ENCODE assay signal across 8 cellular contexts in genomic region chr15:68053701-68053996, GRCh38. TPM values are rescaled to one million over a fixed set of nuclear protein-coding genes. Genes with fewer than 3 reads are reported as not detected.
DNase-seq lines count a peak whose midpoint lies in the region; ATAC-seq, FAIRE-seq and TF ChIP-seq lines count a peak whose summit lies in the region.

No MANE protein-coding gene starts in this region.

- no peak overlapping the region for H4K8ac ChIP-seq in H9 (replicated peaks; ENCODE audit: insufficient read length, low read depth, low read length)

- peaks cover 13% of the 10 kb centered on the region for H3K23me2 ChIP-seq in H9 (ENCODE audit: insufficient read length, low read depth, low read length, poor library complexity, severe bottlenecking)

- H2BK12ac ChIP-seq in H9 (ENCODE audit: insufficient read length, low read depth, low read length), result no peak overlapping the region

- H3K56ac ChIP-seq in H9 (ENCODE audit: insufficient read length, low read depth, low read length), result no peak overlapping the region

- H3K9ac ChIP-seq in H9 (ENCODE audit: extremely low read depth, insufficient read length, low read length), result peak overlapping the region; percentile 61

- peak overlapping the region; percentile 91 for H3K14ac ChIP-seq in H9 (ENCODE audit: insufficient read depth, low read length)

- 0 out of 7 replicates have a peak, but pooled peaks cover 0 to under 1% (median 0%) of the 10 kb centered on the region in 3 experiments for H3K36me3 Mint-ChIP-seq in H9 (ENCODE audit: insufficient read depth in 1 of 3, low read depth in 3 of 3)
- no peaks in the 10 kb centered on the region for H3K36me3 Mint-ChIP-seq in T-helper 17 cell (ENCODE audit: low read depth)

- H3K27me3 Mint-ChIP-seq in H9 (ENCODE audit: low read depth), result peaks cover 7% of the 10 kb centered on the region
- H3K27me3 Mint-ChIP-seq in T-helper 17 cell, result peaks cover 13% of the 10 kb centered on the region

- H3K4me1 Mint-ChIP-seq in H9 (peaks cover 47 to 50% of the 10 kb centered on the region in 2 experiments), T-helper 17 cell (peaks cover 37% of the 10 kb centered on the region)

- no peaks in the 10 kb centered on the region for H3K9me3 Mint-ChIP-seq in H9

- DNase-seq in H9 (no peak), T-helper 17 cell (no peak), right cardiac atrium (no peak), small intestine (peak; percentile 6), OCI-M1 (lab: John Stamatoyannopoulos, UW) (no peak), GF-D8 (lab: John Stamatoyannopoulos, UW) (no peak)
- DNase-seq in stimulated activated CD8-positive, alpha-beta memory T cell treated with anti-CD3 and anti-CD28 coated beads, Interleukin-4, amount 100 ng/mL, for 48 hours, result no peak

- H2BK20ac ChIP-seq in H9 (ENCODE audit: low read depth, low read length, poor library complexity, severe bottlenecking), result no peak overlapping the region

- peak overlapping the region; percentile 88 for H3K4me2 ChIP-seq in H9 (ENCODE audit: insufficient read depth, insufficient read length, low read length)

- peak overlapping the region; percentile 97 for H2AFZ ChIP-seq in H9 (ENCODE audit: low read length)

- H3K9me3 ChIP-seq in H9 (ENCODE audit: control insufficient read depth, low read depth, low read length), result no peaks in the 10 kb centered on the region
- H3K9me3 ChIP-seq in T-helper 17 cell (ENCODE audit: control insufficient read depth, low read length, poor library complexity, severe bottlenecking), result no peaks in the 10 kb centered on the region
- no peaks in the 10 kb centered on the region for H3K9me3 ChIP-seq in right cardiac atrium (ENCODE audit: control insufficient read depth, low read length)
- no peaks in the 10 kb centered on the region for H3K9me3 ChIP-seq in small intestine (ENCODE audit: control insufficient read depth, low read depth)

- H2BK5ac ChIP-seq in H9 (ENCODE audit: insufficient read length, low read length), result no peak overlapping the region

- ATAC-seq in T-helper 17 cell, result peak; percentile 2
- no peak for ATAC-seq in right cardiac atrium
- ATAC-seq in HG03135 (IDR thresholded peaks at IDR 0.05; ENCODE audit: unreplicated experiment), result no peak

- H4K91ac ChIP-seq in H9 (ENCODE audit: insufficient read length, low read depth, low read length), result no peak overlapping the region

- no peak overlapping the region for H3K4ac ChIP-seq in H9 (ENCODE audit: low read depth, low read length)

- no peaks in the 10 kb centered on the region for H3K79me1 ChIP-seq in H9 (ENCODE audit: insufficient read depth, low read depth, low read length, poor library complexity, severe bottlenecking)

- peaks cover 12% of the 10 kb centered on the region; the same call in 1 of the 2 replicates for H3K79me2 ChIP-seq in H9 (ENCODE audit: insufficient read depth, low read length)

- FAIRE-seq in small intestine (lab: Jason Lieb, UNC), result no peak

- no peak overlapping the region for H3T11ph ChIP-seq in H9 (ENCODE audit: low read length)

- H3K4me3 Mint-ChIP-seq in H9, result peak overlapping the region; percentile 84 to 88
- peak overlapping the region; percentile 98 for H3K4me3 Mint-ChIP-seq in T-helper 17 cell

- H3K18ac ChIP-seq in H9 (ENCODE audit: insufficient read length, low read depth, low read length), result peak overlapping the region; percentile 85

- H2AK5ac ChIP-seq in H9 (ENCODE audit: insufficient read length, low read length), result no peak overlapping the region

- H3K27ac Mint-ChIP-seq in H9 (peak overlapping the region in 1 of 3 experiments; percentile 73; a peak in 3 of 7 replicates), T-helper 17 cell (peak overlapping the region; percentile 84)

- H2BK120ac ChIP-seq in H9 (ENCODE audit: low read depth, low read length, poor library complexity, severe bottlenecking), result no peak overlapping the region

- H3K36me3 ChIP-seq in small intestine (ENCODE audit: control insufficient read depth in 2 of 2, insufficient read depth in 2 of 2, low read length in 2 of 2), result no peaks in the 10 kb centered on the region

- H3K4me1 ChIP-seq in H9 (ENCODE audit: insufficient read depth, low read length) (peaks cover 2% of the 10 kb centered on the region; the same call in 1 of the 2 replicates), right cardiac atrium (ENCODE audit: control insufficient read depth, insufficient read depth, low read length) (peaks cover 3% of the 10 kb centered on the region), small intestine (ENCODE audit: control insufficient read depth in 2 of 2, insufficient read depth in 1 of 2, low read depth in 1 of 2, low read length in 1 of 2) (peaks cover 2 to 3% of the 10 kb centered on the region in 2 donors)

- TF ChIP-seq CTCF in H9 (conservative IDR thresholded peaks at IDR 0.05), result no peak

- H3K27ac ChIP-seq in H9 (ENCODE audit: insufficient read length, low read depth, low read length), result peak overlapping the region; percentile 19
- H3K27ac ChIP-seq in right cardiac atrium (ENCODE audit: low read length), result no peak overlapping the region
- no peak overlapping the region for H3K27ac ChIP-seq in small intestine (ENCODE audit: low read depth in 1 of 2, low read length in 1 of 2)

- no peak overlapping the region for H4K5ac ChIP-seq in H9 (ENCODE audit: insufficient read length, low read depth, low read length)

- H3K27me3 ChIP-seq in H9 (ENCODE audit: insufficient read depth, low read length), result no peaks in the 10 kb centered on the region
- H3K27me3 ChIP-seq in right cardiac atrium (ENCODE audit: control insufficient read depth, insufficient read depth), result no peaks in the 10 kb centered on the region
- no peaks in the 10 kb centered on the region for H3K27me3 ChIP-seq in small intestine (ENCODE audit: control insufficient read depth in 2 of 2, insufficient read depth in 2 of 2, low read length in 2 of 2)

- no CpG with 5 or more reads among the region's 7 CpGs for WGBS in H9 (ENCODE audit: extremely low coverage, insufficient read length, low lambda C conversion rate)
- 9% methylated on average over 7 of the region's 7 CpGs for WGBS in right cardiac atrium
- 3 to 9% (median 5%) methylated on average over 7 of the region's 7 CpGs for WGBS in small intestine, 3 donors

- no peaks in the 10 kb centered on the region for H4K20me1 ChIP-seq in H9 (ENCODE audit: control insufficient read depth, insufficient read depth, insufficient read length)

- intact Hi-C loops in right cardiac atrium (cut with DNase I), result loop anchor here in 3 of 4 donors (5.0 to 10.0 kb wide), 2 partner anchors 101 to 191 kb away; no protein-coding TSS in a partner anchor

- H3K23ac ChIP-seq in H9 (ENCODE audit: insufficient read length, low read depth, low read length), result no peak overlapping the region

- H2BK15ac ChIP-seq in H9 (ENCODE audit: low read depth, low read length), result no peak overlapping the region

- peak overlapping the region; percentile 98 for H3K4me3 ChIP-seq in right cardiac atrium (ENCODE audit: low read length)
- H3K4me3 ChIP-seq in small intestine (ENCODE audit: low read depth in 1 of 2, low read length in 2 of 2), result peak overlapping the region; percentile 10 to 49

RNA-seq across cellular contexts. Expression of gene PIAS1, which starts 0.5 kb away (rescaled TPM):
- total RNA-seq in H9 (2021) (29.4 and 31.1 TPM in 2 replicates), T-helper 17 cell (10 to 100 TPM; 76.7 to 81.9 TPM), right cardiac atrium (10 to 100 TPM; 34.1 to 38.2 (median 35.9) TPM)
- polyA plus RNA-seq in right cardiac atrium (8.7 TPM), small intestine (10 to 100 TPM in 2 of 3 donors, 1 to 10 TPM in 1; 9.0 to 22.1 (median 17.8) TPM)
